Comparison of ENCODE assay signal across 18 cellular contexts in the genomic region with DNA sequence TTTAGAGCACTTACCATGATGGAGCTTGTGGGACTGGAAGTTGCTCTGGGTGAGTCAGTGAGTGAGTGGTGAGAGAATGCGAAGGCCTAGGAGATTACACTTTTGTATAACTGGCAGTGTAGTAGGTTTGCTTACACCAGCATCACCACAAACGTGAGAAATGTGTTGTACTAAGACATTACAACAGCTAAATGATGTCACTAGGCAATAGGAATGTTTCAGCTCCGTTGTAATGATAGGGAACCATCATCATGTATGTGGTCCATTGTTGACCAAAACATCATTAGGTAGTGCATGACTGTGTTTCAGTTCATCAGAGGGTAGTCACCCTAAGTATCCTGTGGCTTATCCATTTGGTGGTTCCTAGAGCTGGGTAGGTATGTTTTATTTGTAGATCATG. TPM values are rescaled to one million over a fixed set of nuclear protein-coding genes. Genes with fewer than 3 reads are reported as not detected.
DNase-seq lines count a peak whose midpoint lies in the region; ATAC-seq and TF ChIP-seq lines count a peak whose summit lies in the region.
"Had no signal": no experiment of that assay in that cellular context is flagged by ENCODE, and none has a peak within 500 bp of the region (broad histone marks: within the 10 kb centered on the region; RNA-seq: fewer than 3 reads in every experiment).

No MANE protein-coding gene starts in this region.

- no peak overlapping the region for H3K4me2 ChIP-seq in fibroblast of lung (ENCODE audit: extremely low read depth, insufficient read depth, low read length)

- H3K27me3 ChIP-seq in fibroblast of lung (ENCODE audit: control insufficient read depth, insufficient read depth, low read length), result no peaks in the 10 kb centered on the region
- H3K27me3 ChIP-seq: SJCRH30 had no signal

- no peak for DNase-seq in natural killer cell treated with Interleukin-12 subunit alpha and Interleukin-12 subunit beta and Interleukin-15 and Interleukin-18, amount 100 ng/mL, for 72 hours (ENCODE audit: low spot score)
- no peak for DNase-seq in natural killer cell
- peak; percentile 9 for DNase-seq in RPMI7951 (ENCODE audit: low read depth)
- DNase-seq in fibroblast of lung (ENCODE audit: low read depth in 2 of 2), result peak; percentile 49 to 71
- no peak for DNase-seq in stimulated activated effector memory CD8-positive, alpha-beta T cell treated with anti-CD3 and anti-CD28 coated beads, Interleukin-12 subunit alpha, Interleukin-12 subunit beta, amount 100 ng/mL, for 72 hours (ENCODE audit: low spot score in 2 of 2)
- no peak for DNase-seq in NCI-H146 treated with DMSO at 0.1 percent for 48 hours (lab: John Stamatoyannopoulos, UW; ENCODE audit: unreplicated experiment)
- no peak for DNase-seq in dedifferentiated amniotic fluid mesenchymal stem cell (ENCODE audit: extremely low spot score)
- DNase-seq: activated CD4-positive, alpha-beta T cell treated with anti-CD3 and anti-CD28 coated beads for 48 hours; caudate nucleus; effector CD4-positive, alpha-beta T cell; foreskin melanocyte; left ventricle myocardium inferior; NCI-H2081; NCI-H510A treated with DMSO at 0.1 percent for 48 hours; SJCRH30 had no signal

- no peak overlapping the region for H3K4me3 Mint-ChIP-seq in natural killer cell treated with Interleukin-12 subunit alpha and Interleukin-12 subunit beta and Interleukin-15 and Interleukin-18, amount 100 ng/mL, for 72 hours
- H3K4me3 Mint-ChIP-seq in natural killer cell, result no peak overlapping the region
- no peak overlapping the region for H3K4me3 Mint-ChIP-seq in stimulated activated effector memory CD8-positive, alpha-beta T cell treated with anti-CD3 and anti-CD28 coated beads, Interleukin-12 subunit alpha, Interleukin-12 subunit beta, amount 100 ng/mL, for 72 hours
- H3K4me3 Mint-ChIP-seq: activated naive CD8-positive, alpha-beta T cell had no signal

- intact Hi-C loops in natural killer cell (cut with micrococcal nuclease), result no loop called here

- no peak for TF ChIP-seq CTCF in natural killer cell (IDR thresholded peaks at IDR 0.05)
- no peak for TF ChIP-seq CTCF in fibroblast of lung (conservative IDR thresholded peaks at IDR 0.05 in 1 of 2, IDR thresholded peaks at IDR 0.05 in 1 of 2; ENCODE audit: low read depth in 1 of 2, low read length in 2 of 2)

- H3K27ac ChIP-seq in fibroblast of lung (ENCODE audit: insufficient read depth, low read length), result no peak overlapping the region
- H3K27ac ChIP-seq: left ventricle myocardium inferior, SJCRH30 had no signal

- H4K20me1 ChIP-seq in fibroblast of lung (ENCODE audit: control insufficient read depth, extremely low read depth, insufficient read depth, low read length), result no peaks in the 10 kb centered on the region

- no peak overlapping the region for H3K9ac ChIP-seq in fibroblast of lung (ENCODE audit: insufficient read depth, low read length)

- H3K79me2 ChIP-seq in fibroblast of lung (ENCODE audit: control insufficient read depth, insufficient read depth, low read length), result peaks cover 7% of the 10 kb centered on the region

- peak; percentile 53 to 61 for ATAC-seq in natural killer cell treated with Interleukin-12 subunit alpha and Interleukin-12 subunit beta and Interleukin-15 and Interleukin-18, amount 100 ng/mL, for 72 hours
- ATAC-seq in natural killer cell (no peak), GM21526 (IDR thresholded peaks at IDR 0.05; ENCODE audit: low FRiP score, unreplicated experiment) (no peak)
- peak; percentile 93 for ATAC-seq in stimulated activated effector memory CD8-positive, alpha-beta T cell treated with anti-CD3 and anti-CD28 coated beads, Interleukin-12 subunit alpha, Interleukin-12 subunit beta, amount 100 ng/mL, for 72 hours
- ATAC-seq: sciatic nerve had no signal

- no peaks in the 10 kb centered on the region for H3K36me3 ChIP-seq in fibroblast of lung (ENCODE audit: control insufficient read depth, insufficient read depth, low read length)
- H3K36me3 ChIP-seq: left ventricle myocardium inferior, SJCRH30 had no signal

- H2AFZ ChIP-seq in fibroblast of lung (ENCODE audit: low read length), result no peak overlapping the region

- H3K4me3 ChIP-seq in fibroblast of lung (replicated peaks in 1 of 4; ENCODE audit: control extremely low read depth in 1 of 4, insufficient read depth in 1 of 4, low read depth in 3 of 4, low read length in 4 of 4), result no peak overlapping the region
- H3K4me3 ChIP-seq: left ventricle myocardium inferior, SJCRH30 had no signal

- peaks cover 1% of the 10 kb centered on the region for H3K4me1 ChIP-seq in fibroblast of lung (ENCODE audit: control insufficient read depth, extremely low read depth, insufficient read depth, low read length)

- H3K4me1 Mint-ChIP-seq in natural killer cell treated with Interleukin-12 subunit alpha and Interleukin-12 subunit beta and Interleukin-15 and Interleukin-18, amount 100 ng/mL, for 72 hours (ENCODE audit: low read depth in 2 of 2), result peaks cover 23 to 32% of the 10 kb centered on the region in 2 donors
- H3K4me1 Mint-ChIP-seq in natural killer cell, result peaks cover 7 to 15% of the 10 kb centered on the region in 2 donors
- peaks cover 16% of the 10 kb centered on the region for H3K4me1 Mint-ChIP-seq in stimulated activated effector memory CD8-positive, alpha-beta T cell treated with anti-CD3 and anti-CD28 coated beads, Interleukin-12 subunit alpha, Interleukin-12 subunit beta, amount 100 ng/mL, for 72 hours

- H3K27me3 Mint-ChIP-seq in natural killer cell treated with Interleukin-12 subunit alpha and Interleukin-12 subunit beta and Interleukin-15 and Interleukin-18, amount 100 ng/mL, for 72 hours, result no peaks in the 10 kb centered on the region
- no peaks in the 10 kb centered on the region for H3K27me3 Mint-ChIP-seq in natural killer cell (ENCODE audit: low read depth in 2 of 2)
- H3K27me3 Mint-ChIP-seq: activated naive CD8-positive, alpha-beta T cell had no signal

- no peaks in the 10 kb centered on the region for H3K36me3 Mint-ChIP-seq in natural killer cell treated with Interleukin-12 subunit alpha and Interleukin-12 subunit beta and Interleukin-15 and Interleukin-18, amount 100 ng/mL, for 72 hours
- no peaks in the 10 kb centered on the region for H3K36me3 Mint-ChIP-seq in natural killer cell
- no peaks in the 10 kb centered on the region for H3K36me3 Mint-ChIP-seq in stimulated activated effector memory CD8-positive, alpha-beta T cell treated with anti-CD3 and anti-CD28 coated beads, Interleukin-12 subunit alpha, Interleukin-12 subunit beta, amount 100 ng/mL, for 72 hours

- H3K27ac Mint-ChIP-seq in natural killer cell treated with Interleukin-12 subunit alpha and Interleukin-12 subunit beta and Interleukin-15 and Interleukin-18, amount 100 ng/mL, for 72 hours, result no peak overlapping the region
- H3K27ac Mint-ChIP-seq in natural killer cell, result no peak overlapping the region
- peak overlapping the region; percentile 27 for H3K27ac Mint-ChIP-seq in stimulated activated effector memory CD8-positive, alpha-beta T cell treated with anti-CD3 and anti-CD28 coated beads, Interleukin-12 subunit alpha, Interleukin-12 subunit beta, amount 100 ng/mL, for 72 hours
- H3K27ac Mint-ChIP-seq: activated naive CD8-positive, alpha-beta T cell had no signal

- H3K9me3 ChIP-seq in fibroblast of lung (ENCODE audit: control insufficient read depth, insufficient read depth, low read depth, low read length), result no peaks in the 10 kb centered on the region
- H3K9me3 ChIP-seq: SJCRH30 had no signal

- H3K9me3 Mint-ChIP-seq in natural killer cell treated with Interleukin-12 subunit alpha and Interleukin-12 subunit beta and Interleukin-15 and Interleukin-18, amount 100 ng/mL, for 72 hours, result no peaks in the 10 kb centered on the region
- no peaks in the 10 kb centered on the region for H3K9me3 Mint-ChIP-seq in natural killer cell
- H3K9me3 Mint-ChIP-seq in stimulated activated effector memory CD8-positive, alpha-beta T cell treated with anti-CD3 and anti-CD28 coated beads, Interleukin-12 subunit alpha, Interleukin-12 subunit beta, amount 100 ng/mL, for 72 hours, result no peaks in the 10 kb centered on the region

RNA-seq across cellular contexts. Expression of a gene that starts 11.9 kb away (rescaled TPM):
- 10 to 100 TPM; 21.9 to 44.6 TPM for total RNA-seq in natural killer cell treated with Interleukin-12 subunit alpha and Interleukin-12 subunit beta and Interleukin-15 and Interleukin-18, amount 100 ng/mL, for 72 hours
- total RNA-seq in natural killer cell (10 to 100 TPM; 28.4 to 36.7 (median 36.3) TPM), fibroblast of lung (12.6 and 13.9 TPM in 2 replicates)
- 4.8 and 5.3 TPM in 2 replicates for total RNA-seq in RPMI7951 (2014; rRNA removed; shearing (Covaris generic))
- 4.4 and 5.1 TPM in 2 replicates for polyA plus RNA-seq in fibroblast of lung
- 4.4 and 4.8 TPM in 2 replicates for polyA plus RNA-seq in fibroblast of lung (2012)
- polyA minus RNA-seq in fibroblast of lung (ENCODE audit: low replicate concordance), result 3.0 and 16.3 TPM in 2 replicates

Comparison
In these comparisons a context has a peak if more than half of its experiments do, and no peak if none do; other contexts are left out.
1. ATAC-seq: peak in natural killer cell treated with Interleukin-12 subunit alpha and Interleukin-12 subunit beta and Interleukin-15 and Interleukin-18, amount 100 ng/mL, for 72 hours (2 of 2) and stimulated activated effector memory CD8-positive, alpha-beta T cell treated with anti-CD3 and anti-CD28 coated beads, Interleukin-12 subunit alpha, Interleukin-12 subunit beta, amount 100 ng/mL, for 72 hours (single experiment); none in natural killer cell (0 of 3) and GM21526 (single experiment).
2. DNase-seq: peak in RPMI7951 (single experiment) and fibroblast of lung (2 of 2); none in natural killer cell treated with Interleukin-12 subunit alpha and Interleukin-12 subunit beta and Interleukin-15 and Interleukin-18, amount 100 ng/mL, for 72 hours (single experiment), natural killer cell (single experiment), stimulated activated effector memory CD8-positive, alpha-beta T cell treated with anti-CD3 and anti-CD28 coated beads, Interleukin-12 subunit alpha, Interleukin-12 subunit beta, amount 100 ng/mL, for 72 hours (0 of 2), NCI-H146 treated with DMSO at 0.1 percent for 48 hours (single experiment) and dedifferentiated amniotic fluid mesenchymal stem cell (single experiment).